Comparison of ENCODE assay signal across 31 cellular contexts in the genomic region with DNA sequence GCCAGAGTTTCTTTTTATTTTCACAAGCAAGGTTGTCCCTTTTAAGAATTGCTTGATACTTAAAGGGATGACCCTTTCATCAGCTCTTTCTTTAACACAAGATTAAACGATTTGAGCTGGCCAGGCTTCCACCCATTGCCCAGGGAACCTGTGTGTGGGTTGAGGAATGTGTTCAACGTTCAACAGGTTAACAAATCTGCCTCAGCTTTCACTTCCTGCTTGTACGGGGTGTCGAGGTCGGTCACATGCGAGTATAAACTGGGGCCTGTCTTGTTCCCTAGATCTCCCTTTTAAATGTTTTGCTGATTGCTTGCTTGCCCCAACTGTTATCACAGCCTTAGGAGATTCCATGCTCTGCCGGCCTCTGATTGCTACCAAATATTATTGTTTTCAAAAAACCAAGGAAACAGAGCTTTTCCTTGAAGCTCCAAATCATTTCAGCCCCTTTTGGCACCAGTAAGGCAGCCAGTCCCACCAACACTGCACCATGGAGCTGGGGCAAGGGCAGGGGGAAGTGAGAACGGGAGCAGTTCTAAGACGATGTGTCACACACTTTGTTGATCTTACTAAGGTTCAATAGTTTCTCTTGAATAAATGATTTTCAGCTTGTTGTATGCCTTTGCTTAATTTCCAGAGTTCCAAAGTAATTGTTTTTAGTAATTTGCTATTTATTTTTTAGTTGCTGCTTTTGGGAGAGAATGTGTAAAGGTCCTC. TPM values are rescaled to one million over a fixed set of nuclear protein-coding genes. Genes with fewer than 3 reads are reported as not detected.
DNase-seq lines count a peak whose midpoint lies in the region; ATAC-seq and TF ChIP-seq lines count a peak whose summit lies in the region.
"Had no signal": no experiment of that assay in that cellular context is flagged by ENCODE, and none has a peak within 500 bp of the region (broad histone marks: within the 10 kb centered on the region; RNA-seq: fewer than 3 reads in every experiment).

No MANE protein-coding gene starts in this region.

- peaks cover 14% of the 10 kb centered on the region for H3K4me1 Mint-ChIP-seq in activated B cell treated with CpG ODN at 0.5 μM for 24 hours
- H3K4me1 Mint-ChIP-seq in Caco-2 (ENCODE audit: low read depth, unreplicated experiment), result no peaks in the 10 kb centered on the region
- H3K4me1 Mint-ChIP-seq: neural progenitor cell had no signal

- H3K36me3 Mint-ChIP-seq in activated B cell treated with CpG ODN at 0.5 μM for 24 hours (ENCODE audit: low read depth), result no peaks in the 10 kb centered on the region
- H3K36me3 Mint-ChIP-seq in Caco-2 (ENCODE audit: insufficient read depth, unreplicated experiment), result peaks cover 7% of the 10 kb centered on the region
- H3K36me3 Mint-ChIP-seq: neural progenitor cell had no signal

- H3K79me1 ChIP-seq in trophoblast cell (ENCODE audit: low read length), result no peaks in the 10 kb centered on the region

- H2BK12ac ChIP-seq in trophoblast cell (ENCODE audit: low read length), result no peak overlapping the region

- CTCF ChIA-PET in activated B cell treated with CpG ODN at 0.5 μM for 24 hours (lab: Charles Lee), result interaction anchor here (1.1 kb wide), 1 partner anchor 93 kb away, joined by 5 read pairs; a partner anchor contains a TSS
- CTCF ChIA-PET in Caco-2 (lab: Charles Lee), result no interaction called here

- no peak overlapping the region for H2AK5ac ChIP-seq in trophoblast cell (ENCODE audit: low read length)

- H3K36me3 ChIP-seq in trophoblast cell (ENCODE audit: control insufficient read depth in 1 of 2, insufficient read depth in 2 of 2, low read length in 2 of 2), result no peaks in the 10 kb centered on the region
- H3K36me3 ChIP-seq in Caco-2 (ENCODE audit: control insufficient read depth, insufficient read depth, low read length), result no peaks in the 10 kb centered on the region
- H3K36me3 ChIP-seq: BE2C, gastrocnemius medialis, neural progenitor cell had no signal

- no peak overlapping the region for H2AFZ ChIP-seq in trophoblast cell (ENCODE audit: insufficient read depth, low read length, poor library complexity)
- H2AFZ ChIP-seq: hepatocyte, neural progenitor cell had no signal

- BruUV-seq in Caco-2 (replicated peaks; lab: Mats Ljungman, UMichigan), result no TSS peak

- in situ Hi-C loops in Caki2 (cut with HindIII; ENCODE audit: low pct_unique_long_range_greater_than_20kb, low sequenced_read_pairs), result no loop called here

- H3K79me2 ChIP-seq in trophoblast cell (ENCODE audit: control insufficient read depth, insufficient read depth, low read length, poor library complexity), result no peaks in the 10 kb centered on the region
- H3K79me2 ChIP-seq: hepatocyte had no signal

- ATAC-seq in activated B cell treated with CpG ODN at 0.5 μM for 24 hours (ENCODE audit: low read depth) (peak; percentile 92), HG02840 (IDR thresholded peaks at IDR 0.05; ENCODE audit: low FRiP score, unreplicated experiment) (no peak)
- ATAC-seq: gastrocnemius medialis, left cardiac atrium, psoas muscle had no signal

- H3K9me3 ChIP-seq in trophoblast cell (ENCODE audit: insufficient read depth, low read depth, low read length), result peaks cover 2% of the 10 kb centered on the region
- H3K9me3 ChIP-seq in Caco-2, result peaks cover 13% of the 10 kb centered on the region
- H3K9me3 ChIP-seq: BE2C, gastrocnemius medialis, psoas muscle, testis had no signal

- TF ChIP-seq CTCF in activated B cell treated with CpG ODN at 0.5 μM for 24 hours (IDR thresholded peaks at IDR 0.05) (no peak), Caco-2 (IDR thresholded peaks at IDR 0.05; ENCODE audit: insufficient read depth in 1 of 2, low read depth in 1 of 2, low read length in 1 of 2, severe bottlenecking in 1 of 2, unreplicated experiment in 1 of 2) (no peak)

- H3K27me3 ChIP-seq in trophoblast cell (ENCODE audit: insufficient read depth, low read length) (no peaks in the 10 kb centered on the region), Caco-2 (replicated peaks; ENCODE audit: control insufficient read depth, insufficient read depth, low read length) (no peaks in the 10 kb centered on the region)
- H3K27me3 ChIP-seq: BE2C, gastrocnemius medialis, hepatocyte, testis had no signal

- no peak overlapping the region for H3K18ac ChIP-seq in trophoblast cell (ENCODE audit: low read length)

- H3K4me3 ChIP-seq in trophoblast cell (ENCODE audit: low read depth, low read length), result no peak overlapping the region
- no peak overlapping the region for H3K4me3 ChIP-seq in Caco-2 (ENCODE audit: low read depth, low read length)
- H3K4me3 ChIP-seq: gastrocnemius medialis, hepatocyte, neural progenitor cell, psoas muscle, testis had no signal

- H2BK120ac ChIP-seq in trophoblast cell (ENCODE audit: insufficient read depth, low read length, poor library complexity), result no peak overlapping the region

- DNase-seq in Caki2 (ENCODE audit: low read depth), result peak; percentile 49
- peak; percentile 71 for DNase-seq in MV-4-11 (lab: John Stamatoyannopoulos, UW)
- DNase-seq in activated B cell treated with CpG ODN at 0.5 μM for 24 hours, result no peak
- no peak for DNase-seq in trophoblast cell
- DNase-seq in COLO668 (lab: John Stamatoyannopoulos, UW; ENCODE audit: unreplicated experiment), result no peak
- no peak for DNase-seq in Caco-2
- DNase-seq: activated CD4-positive, alpha-beta T cell treated with anti-CD3 and anti-CD28 coated beads for 48 hours; activated gamma-delta T cell; activated T-cell treated with anti-CD3 and anti-CD28 coated beads, Interleukin-2, amount 50 U/mL, for 1 hour; BE2C; central memory CD4-positive, alpha-beta T cell; DMS79; gastrocnemius medialis; HFFc6; left cardiac atrium; mesenchymal stem cell; NCI-H1105; NCI-H187 treated with DMSO at 0.1 percent for 48 hours; NCI-H2171 treated with DMSO at 0.1 percent for 48 hours; NCI-H526; OCI-M1; psoas muscle; stimulated activated CD4-positive, alpha-beta T cell treated with anti-CD3 and anti-CD28 coated beads, Interleukin-15, amount 100 ng/mL, for 24 hours; stimulated activated naive CD4-positive, alpha-beta T cell treated with Interleukin-2 at 50 U/mL for 16 hours; testis had no signal

- H3K4ac ChIP-seq in trophoblast cell (ENCODE audit: low read depth, low read length), result no peak overlapping the region

- H3K4me1 ChIP-seq in trophoblast cell (ENCODE audit: control insufficient read depth in 1 of 2, insufficient read depth in 2 of 2, low read length in 2 of 2) (peaks cover 0 to 2% of the 10 kb centered on the region in 2 experiments), Caco-2 (peaks cover 12% of the 10 kb centered on the region)
- H3K4me1 ChIP-seq: gastrocnemius medialis, neural progenitor cell, psoas muscle, testis had no signal

- H3K9ac ChIP-seq in trophoblast cell (ENCODE audit: low read length), result no peak overlapping the region
- H3K9ac ChIP-seq: neural progenitor cell had no signal

- POLR2A ChIA-PET in activated B cell treated with CpG ODN at 0.5 μM for 24 hours (lab: Charles Lee) (interaction anchor here (0.6 to 3.1 kb wide), 7 partner anchors 9 to 907 kb away, joined by 3 to 27 read pairs (median 3); a partner anchor contains a TSS), Caco-2 (lab: Charles Lee) (no interaction called here)

- H3K27ac Mint-ChIP-seq in activated B cell treated with CpG ODN at 0.5 μM for 24 hours (peak overlapping the region; percentile 72), Caco-2 (ENCODE audit: unreplicated experiment) (no peak overlapping the region)
- H3K27ac Mint-ChIP-seq: HFFc6; neural progenitor cell; T-helper 2 cell treated with Interferon-gamma antibody and Interleukin-4, amounts not matched to agents 5 μg/mL and 100 μg/mL, for 36 hours had no signal

- no peak overlapping the region for H3K23ac ChIP-seq in trophoblast cell (ENCODE audit: low read length)

- H3K9me3 Mint-ChIP-seq in activated B cell treated with CpG ODN at 0.5 μM for 24 hours (no peaks in the 10 kb centered on the region), Caco-2 (ENCODE audit: unreplicated experiment) (peaks cover 19% of the 10 kb centered on the region)
- H3K9me3 Mint-ChIP-seq: HFFc6; T-helper 2 cell treated with Interferon-gamma antibody and Interleukin-4, amounts not matched to agents 5 μg/mL and 100 μg/mL, for 36 hours had no signal

- peak overlapping the region; percentile 36 for H3K4me3 Mint-ChIP-seq in activated B cell treated with CpG ODN at 0.5 μM for 24 hours
- no peak overlapping the region for H3K4me3 Mint-ChIP-seq in Caco-2 (ENCODE audit: unreplicated experiment)
- H3K4me3 Mint-ChIP-seq: HFFc6; neural progenitor cell; T-helper 2 cell treated with Interferon-gamma antibody and Interleukin-4, amounts not matched to agents 5 μg/mL and 100 μg/mL, for 36 hours had no signal

- H4K8ac ChIP-seq in trophoblast cell (ENCODE audit: low read depth, low read length), result peak overlapping the region; percentile 31

- no peak overlapping the region for H3K4me2 ChIP-seq in trophoblast cell (ENCODE audit: low read length)
- H3K4me2 ChIP-seq: hepatocyte, neural progenitor cell had no signal

- WGBS in trophoblast cell (ENCODE audit: extremely low coverage, insufficient coverage, insufficient read length), result no CpG with 5 or more reads among the region's 9 CpGs

- intact Hi-C loops in activated B cell treated with CpG ODN at 0.5 μM for 24 hours (cut with micrococcal nuclease), result no loop called here
- intact Hi-C loops in Caco-2 (cut with micrococcal nuclease; ENCODE audit: unreplicated experiment), result no loop called here

- H4K12ac ChIP-seq in trophoblast cell (ENCODE audit: low read depth, low read length), result no peak overlapping the region

- no peak overlapping the region for H2BK5ac ChIP-seq in trophoblast cell (ENCODE audit: low read depth, low read length, poor library complexity)

- no peak overlapping the region for H3K14ac ChIP-seq in trophoblast cell (ENCODE audit: low read length)

- H4K91ac ChIP-seq in trophoblast cell (ENCODE audit: low read depth, low read length), result no peak overlapping the region

- H3K27ac ChIP-seq in trophoblast cell (ENCODE audit: low read depth, low read length), result no peak overlapping the region
- H3K27ac ChIP-seq: gastrocnemius medialis, hepatocyte, HL-60, neural progenitor cell, psoas muscle, testis, VCaP had no signal

- H3K27me3 Mint-ChIP-seq in activated B cell treated with CpG ODN at 0.5 μM for 24 hours (no peaks in the 10 kb centered on the region), Caco-2 (ENCODE audit: insufficient read depth, unreplicated experiment) (no peaks in the 10 kb centered on the region)

RNA-seq across cellular contexts. Expression of a gene that starts 10.7 kb away (rescaled TPM):
- total RNA-seq in Caki2 (2014; rRNA removed; shearing (Covaris generic); ENCODE audit: low replicate concordance), result 2.3 and 9.8 TPM in 2 replicates
- total RNA-seq in activated B cell treated with CpG ODN at 0.5 μM for 24 hours (62.4 and 65.3 TPM in 2 replicates), Caco-2 (2022) (26.3 and 26.5 TPM in 2 replicates)
- polyA plus RNA-seq in trophoblast cell (2013), result 9.8 and 10.2 TPM in 2 replicates

RNA-seq across cellular contexts. Expression of a gene that starts 47.3 kb away (rescaled TPM):
- 1.2 and 1.9 TPM in 2 replicates for total RNA-seq in Caki2 (2014; rRNA removed; shearing (Covaris generic); ENCODE audit: low replicate concordance)
- not detected in 2 replicates for total RNA-seq in activated B cell treated with CpG ODN at 0.5 μM for 24 hours
- polyA plus RNA-seq in trophoblast cell (2013), result 0.73 and 1.0 TPM in 2 replicates
- 0.09 and 0.18 TPM in 2 replicates for total RNA-seq in Caco-2 (2022)
- total RNA-seq: HFFc6 had no signal

Comparison
In these comparisons a context has a peak if more than half of its experiments do, and no peak if none do; other contexts are left out.
1. DNase-seq: peak in Caki2 (single experiment) and MV-4-11 (single experiment); none in activated B cell treated with CpG ODN at 0.5 μM for 24 hours (single experiment), trophoblast cell (0 of 2), COLO668 (single experiment) and Caco-2 (0 of 2).